ENCODE assay signal across 18 cellular contexts in genomic region chr1:151822404-151822803, GRCh38. TPM values are rescaled to one million over a fixed set of nuclear protein-coding genes. Genes with fewer than 3 reads are reported as not detected.
DNase-seq lines count a peak whose midpoint lies in the region; ATAC-seq, FAIRE-seq and TF ChIP-seq lines count a peak whose summit lies in the region.
"Had no signal": no experiment of that assay in that cellular context is flagged by ENCODE, and none has a peak within 500 bp of the region (broad histone marks: within the 10 kb centered on the region; RNA-seq: fewer than 3 reads in every experiment).

No MANE protein-coding gene starts in this region.

- H3K79me2 ChIP-seq in DND-41 (ENCODE audit: insufficient read depth, low read length), result peaks cover 44% of the 10 kb centered on the region
- H3K79me2 ChIP-seq in PC-9 (ENCODE audit: low read depth), result no peaks in the 10 kb centered on the region

- no peaks in the 10 kb centered on the region for H4K20me1 ChIP-seq in DND-41 (ENCODE audit: insufficient read depth, low read length)
- no peaks in the 10 kb centered on the region for H4K20me1 ChIP-seq in PC-9 (ENCODE audit: insufficient read depth)

- H2AFZ ChIP-seq in DND-41 (ENCODE audit: low read depth, low read length) (no peak overlapping the region), PC-9 (no peak overlapping the region)
- H2AFZ ChIP-seq: parathyroid adenoma had no signal

- CTCF ChIA-PET in PC-9 (lab: Charles Lee), result no interaction called here

- no TSS peak for BruUV-seq in PC-9 (replicated peaks; lab: Mats Ljungman, UMichigan)

- H3K36me3 ChIP-seq in DND-41 (ENCODE audit: insufficient read depth, low read length) (no peaks in the 10 kb centered on the region), PC-9 (ENCODE audit: low read depth) (no peaks in the 10 kb centered on the region)

- POLR2A ChIA-PET in PC-9 (lab: Charles Lee; ENCODE audit: unreplicated experiment), result no interaction called here

- TF ChIP-seq CTCF in DND-41 (IDR thresholded peaks at IDR 0.05; ENCODE audit: borderline replicate concordance, extremely low read depth, low read length, poor library complexity, severe bottlenecking) (no peak), PC-9 (conservative IDR thresholded peaks at IDR 0.05) (no peak), mesothelial cell of epicardium (IDR thresholded peaks at IDR 0.05; ENCODE audit: unreplicated experiment) (no peak), D721Med (IDR thresholded peaks at IDR 0.05; ENCODE audit: insufficient read depth, missing control alignments) (no peak)

- H3K4me3 Mint-ChIP-seq in T-helper 2 cell treated with Interferon-gamma antibody and Interleukin-4, amounts not matched to agents 5 μg/mL and 100 μg/mL, for 36 hours, result no peak overlapping the region
- no peak overlapping the region for H3K4me3 Mint-ChIP-seq in mesothelial cell of epicardium
- H3K4me3 Mint-ChIP-seq: memory B cell had no signal

- no peaks in the 10 kb centered on the region for H3K36me3 Mint-ChIP-seq in T-helper 2 cell treated with Interferon-gamma antibody and Interleukin-4, amounts not matched to agents 5 μg/mL and 100 μg/mL, for 36 hours (ENCODE audit: low read depth)
- no peaks in the 10 kb centered on the region for H3K36me3 Mint-ChIP-seq in activated naive CD4-positive, alpha-beta T cell treated with anti-CD3 and anti-CD28 coated beads, Interleukin-2, amount 50 U/mL, for 72 hours
- H3K36me3 Mint-ChIP-seq in mesothelial cell of epicardium, result no peaks in the 10 kb centered on the region
- H3K36me3 Mint-ChIP-seq: memory B cell had no signal

- DNase-seq in DND-41 (peak; percentile 75), PC-9 (no peak), mesothelial cell of epicardium (ENCODE audit: low spot score in 2 of 2, unreplicated experiment in 2 of 2) (no peak), D721Med (ENCODE audit: insufficient read length, low spot score) (no peak)
- DNase-seq in T-helper 2 cell treated with Interferon-gamma antibody and Interleukin-4, amounts not matched to agents 5 μg/mL and 100 μg/mL, for 36 hours (ENCODE audit: low spot score), result peak; percentile 66
- DNase-seq in activated naive CD4-positive, alpha-beta T cell treated with anti-CD3 and anti-CD28 coated beads, Interleukin-2, amount 50 U/mL, for 72 hours (ENCODE audit: low spot score in 2 of 2), result no peak
- peak; percentile 75 for DNase-seq in stimulated activated CD4-positive, alpha-beta T cell treated with anti-CD3 and anti-CD28 coated beads, Interleukin-1b, Interleukin-23, amount 100 ng/mL, for 48 hours
- DNase-seq: IMR-90, NCI-H1105 treated with DMSO at 0.1 percent for 48 hours, NCI-H524 treated with DMSO at 0.1 percent for 48 hours, SIG-M5, testis had no signal

- no peak for ATAC-seq in DND-41 (ENCODE audit: insufficient read depth, low read depth)
- ATAC-seq in activated naive CD4-positive, alpha-beta T cell treated with anti-CD3 and anti-CD28 coated beads, Interleukin-2, amount 50 U/mL, for 72 hours, result peak; percentile 42 to 59
- ATAC-seq in HG02852 (IDR thresholded peaks at IDR 0.05; ENCODE audit: unreplicated experiment), result no peak

- peak overlapping the region; percentile 59 for H3K4me2 ChIP-seq in DND-41 (ENCODE audit: insufficient read depth, low read length)
- H3K4me2 ChIP-seq in PC-9, result no peak overlapping the region

- H3K4me1 ChIP-seq in DND-41 (ENCODE audit: insufficient read depth, low read length), result peaks cover 100% of the 10 kb centered on the region
- H3K4me1 ChIP-seq in PC-9 (replicated peaks; ENCODE audit: insufficient read depth), result peaks cover 32% of the 10 kb centered on the region

- peak overlapping the region; percentile 58 for H3K9ac ChIP-seq in DND-41 (ENCODE audit: low read depth, low read length)
- H3K9ac ChIP-seq: parathyroid adenoma had no signal

- peaks cover 18% of the 10 kb centered on the region for H3K4me1 Mint-ChIP-seq in T-helper 2 cell treated with Interferon-gamma antibody and Interleukin-4, amounts not matched to agents 5 μg/mL and 100 μg/mL, for 36 hours (ENCODE audit: low read depth)
- H3K4me1 Mint-ChIP-seq in mesothelial cell of epicardium, result no peaks in the 10 kb centered on the region

- H3K9me2 ChIP-seq in PC-9 (ENCODE audit: insufficient read depth), result no peaks in the 10 kb centered on the region

- H3K27ac ChIP-seq in DND-41 (ENCODE audit: low read length) (peak overlapping the region; percentile 86), PC-9 (no peak overlapping the region)
- H3K27ac ChIP-seq: parathyroid adenoma, testis, VCaP had no signal

- H3K27ac Mint-ChIP-seq in T-helper 2 cell treated with Interferon-gamma antibody and Interleukin-4, amounts not matched to agents 5 μg/mL and 100 μg/mL, for 36 hours, result no peak overlapping the region
- peak overlapping the region; percentile 46 to 68 for H3K27ac Mint-ChIP-seq in activated naive CD4-positive, alpha-beta T cell treated with anti-CD3 and anti-CD28 coated beads, Interleukin-2, amount 50 U/mL, for 72 hours
- no peak overlapping the region for H3K27ac Mint-ChIP-seq in mesothelial cell of epicardium
- H3K27ac Mint-ChIP-seq: memory B cell had no signal

- no peak for FAIRE-seq in D721Med (lab: Jason Lieb, UNC)
- FAIRE-seq: colon had no signal

- intact Hi-C loops in PC-9 (cut with micrococcal nuclease; ENCODE audit: unreplicated experiment), result no loop called here

- no peaks in the 10 kb centered on the region for H3K27me3 Mint-ChIP-seq in T-helper 2 cell treated with Interferon-gamma antibody and Interleukin-4, amounts not matched to agents 5 μg/mL and 100 μg/mL, for 36 hours (ENCODE audit: low read depth)
- H3K27me3 Mint-ChIP-seq in mesothelial cell of epicardium (ENCODE audit: low read depth), result peaks cover 17% of the 10 kb centered on the region

- no peaks in the 10 kb centered on the region for H3K9me3 ChIP-seq in DND-41 (ENCODE audit: insufficient read depth, low read length, severe bottlenecking)
- H3K9me3 ChIP-seq in PC-9 (ENCODE audit: insufficient read depth, low read depth), result no peaks in the 10 kb centered on the region
- H3K9me3 ChIP-seq: testis had no signal

- no peaks in the 10 kb centered on the region for H3K27me3 ChIP-seq in DND-41 (ENCODE audit: insufficient read depth, low read length, poor library complexity)
- no peaks in the 10 kb centered on the region for H3K27me3 ChIP-seq in PC-9 (ENCODE audit: insufficient read depth, low read depth)
- H3K27me3 ChIP-seq: testis had no signal

- H3K9me3 Mint-ChIP-seq in T-helper 2 cell treated with Interferon-gamma antibody and Interleukin-4, amounts not matched to agents 5 μg/mL and 100 μg/mL, for 36 hours, result no peaks in the 10 kb centered on the region
- H3K9me3 Mint-ChIP-seq in activated naive CD4-positive, alpha-beta T cell treated with anti-CD3 and anti-CD28 coated beads, Interleukin-2, amount 50 U/mL, for 72 hours, result no peaks in the 10 kb centered on the region
- H3K9me3 Mint-ChIP-seq in mesothelial cell of epicardium, result no peaks in the 10 kb centered on the region
- H3K9me3 Mint-ChIP-seq: memory B cell had no signal

- H3F3A ChIP-seq in PC-9 (ENCODE audit: insufficient read depth, low read depth), result 0 out of 2 replicates have a peak, but pooled peaks cover 6% of the 10 kb centered on the region

- H3K4me3 ChIP-seq in DND-41 (ENCODE audit: low read depth in 1 of 2, low read length in 2 of 2) (peak overlapping the region in 1 of 2 experiments; percentile 36; a peak in 2 of 4 replicates), PC-9 (no peak overlapping the region)
- H3K4me3 ChIP-seq: testis had no signal

RNA-seq across cellular contexts. Expression of gene RORC, which starts 9.2 kb away (rescaled TPM):
- 10 to 100 TPM in 1 of 2 donors, 1 to 10 TPM in 1; 1.4 to 11.3 TPM for total RNA-seq in activated naive CD4-positive, alpha-beta T cell treated with anti-CD3 and anti-CD28 coated beads, Interleukin-2, amount 50 U/mL, for 72 hours
- total RNA-seq in PC-9 (2021) (0.35 and 0.70 TPM in 2 replicates), mesothelial cell of epicardium (not detected in 3 replicates)
- total RNA-seq: IMR-90 had no signal

RNA-seq across cellular contexts. Expression of gene LINGO4, which starts 17.2 kb away (rescaled TPM):
- total RNA-seq in activated naive CD4-positive, alpha-beta T cell treated with anti-CD3 and anti-CD28 coated beads, Interleukin-2, amount 50 U/mL, for 72 hours, result under 1 TPM in 1 of 2 donors, not detected in 1; 0.72 TPM
- total RNA-seq in PC-9 (2021), result not detected in 2 replicates
- total RNA-seq in mesothelial cell of epicardium, result not detected in 3 replicates
- total RNA-seq: fibroblast of lung, IMR-90 had no signal

RNA-seq across cellular contexts. Expression of gene C2CD4D, which starts 17.2 kb away (rescaled TPM):
- total RNA-seq in activated naive CD4-positive, alpha-beta T cell treated with anti-CD3 and anti-CD28 coated beads, Interleukin-2, amount 50 U/mL, for 72 hours, result 1 to 10 TPM; 1.6 to 2.3 TPM
- total RNA-seq in PC-9 (2021) (1.4 and 1.5 TPM in 2 replicates), mesothelial cell of epicardium (0.38 to 0.65 TPM (median 0.53 TPM) in 3 replicates)
- total RNA-seq: fibroblast of lung, IMR-90 had no signal

RNA-seq across cellular contexts. Expression of gene THEM5, which starts 31.1 kb away (rescaled TPM):
- not detected for total RNA-seq in activated naive CD4-positive, alpha-beta T cell treated with anti-CD3 and anti-CD28 coated beads, Interleukin-2, amount 50 U/mL, for 72 hours
- not detected in 2 replicates for total RNA-seq in PC-9 (2021)
- total RNA-seq in mesothelial cell of epicardium, result not detected in 3 replicates
- total RNA-seq: fibroblast of lung, IMR-90, testis had no signal

RNA-seq across cellular contexts. Expression of gene TDRKH, which starts 32.1 kb away (rescaled TPM):
- 10 to 100 TPM; 25.1 to 30.7 TPM for total RNA-seq in activated naive CD4-positive, alpha-beta T cell treated with anti-CD3 and anti-CD28 coated beads, Interleukin-2, amount 50 U/mL, for 72 hours
- total RNA-seq in PC-9 (2021), result 13.4 and 17.3 TPM in 2 replicates
- total RNA-seq in mesothelial cell of epicardium, result 8.2 to 9.9 TPM (median 8.4 TPM) in 3 replicates

Comparison
In these comparisons a context has a peak if more than half of its experiments do, and no peak if none do; other contexts are left out.
1. ATAC-seq: peak in activated naive CD4-positive, alpha-beta T cell treated with anti-CD3 and anti-CD28 coated beads, Interleukin-2, amount 50 U/mL, for 72 hours (2 of 2); none in DND-41 (single experiment) and HG02852 (single experiment).
2. DNase-seq: peak in DND-41 (single experiment), T-helper 2 cell treated with Interferon-gamma antibody and Interleukin-4, amounts not matched to agents 5 μg/mL and 100 μg/mL, for 36 hours (single experiment) and stimulated activated CD4-positive, alpha-beta T cell treated with anti-CD3 and anti-CD28 coated beads, Interleukin-1b, Interleukin-23, amount 100 ng/mL, for 48 hours (single experiment); none in activated naive CD4-positive, alpha-beta T cell treated with anti-CD3 and anti-CD28 coated beads, Interleukin-2, amount 50 U/mL, for 72 hours (0 of 2), PC-9 (0 of 2), mesothelial cell of epicardium (0 of 2) and D721Med (single experiment).
3. H3K27ac Mint-ChIP-seq: peak in activated naive CD4-positive, alpha-beta T cell treated with anti-CD3 and anti-CD28 coated beads, Interleukin-2, amount 50 U/mL, for 72 hours (2 of 2); none in T-helper 2 cell treated with Interferon-gamma antibody and Interleukin-4, amounts not matched to agents 5 μg/mL and 100 μg/mL, for 36 hours (single experiment) and mesothelial cell of epicardium (single experiment).